Comparison of ENCODE assay signal across 21 cellular contexts in the genomic region with DNA sequence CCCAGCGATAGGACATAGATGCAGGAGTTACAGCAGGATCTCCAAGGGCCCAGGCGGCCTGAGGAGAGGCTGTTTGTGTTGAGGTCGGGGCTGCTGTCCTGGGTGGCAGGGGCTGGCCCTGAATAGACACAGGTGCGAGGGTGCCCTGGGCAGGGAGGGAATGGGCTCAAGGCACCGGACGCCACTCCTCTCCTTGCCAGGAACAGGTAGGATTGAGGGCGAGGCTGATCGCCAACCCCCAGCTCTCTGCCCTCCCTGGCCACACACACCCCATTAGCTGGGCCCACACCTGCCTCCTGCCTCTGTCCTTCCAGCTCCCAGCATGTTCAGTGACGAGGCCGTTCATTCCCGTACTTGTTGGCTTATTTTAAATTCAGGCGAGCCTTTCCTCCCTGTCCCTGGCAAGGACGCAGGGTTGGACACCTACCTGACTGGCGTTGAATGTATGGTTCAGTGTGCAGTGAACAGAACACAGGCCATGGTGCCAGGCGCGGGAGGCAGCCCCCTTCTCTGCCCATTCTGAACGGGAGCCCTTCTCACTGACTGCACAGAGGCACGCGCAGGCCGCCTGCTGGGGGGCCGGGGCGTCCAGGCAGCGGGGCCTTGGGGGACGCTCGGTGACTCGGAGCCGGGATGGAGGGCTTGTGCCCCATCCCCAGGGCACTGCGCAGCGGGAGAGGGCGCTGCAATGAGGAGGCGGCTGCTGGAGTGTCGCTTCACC. TPM values are rescaled to one million over a fixed set of nuclear protein-coding genes. Genes with fewer than 3 reads are reported as not detected.
DNase-seq lines count a peak whose midpoint lies in the region; ATAC-seq, FAIRE-seq and TF ChIP-seq lines count a peak whose summit lies in the region.
"Had no signal": no experiment of that assay in that cellular context is flagged by ENCODE, and none has a peak within 500 bp of the region (broad histone marks: within the 10 kb centered on the region; RNA-seq: fewer than 3 reads in every experiment).

No MANE protein-coding gene starts in this region.

- H3K27me3 Mint-ChIP-seq in MCF 10A (ENCODE audit: insufficient read depth, unreplicated experiment) (peaks cover 11% of the 10 kb centered on the region), natural killer cell (ENCODE audit: low read depth in 2 of 2) (peaks cover 0 to 3% of the 10 kb centered on the region in 2 donors)

- BruUV-seq in MCF 10A (replicated peaks; lab: Mats Ljungman, UMichigan): no TSS peak

- H3K27ac ChIP-seq in breast epithelium (peak overlapping the region in 1 of 2 donors; percentile 89), caudate nucleus (ENCODE audit: low read depth, low read length) (peak overlapping the region; percentile 80), stomach (no peak overlapping the region)
- H3K27ac ChIP-seq: C4-2B, esophagus muscularis mucosa, gastrocnemius medialis had no signal

- no peak for TF ChIP-seq EP300 in stomach (IDR thresholded peaks at IDR 0.05)

- ATAC-seq in natural killer cell (no peak), GM21825 (IDR thresholded peaks at IDR 0.05; ENCODE audit: unreplicated experiment) (no peak), GM19328 (IDR thresholded peaks at IDR 0.05; ENCODE audit: unreplicated experiment) (no peak)
- ATAC-seq: gastrocnemius medialis had no signal

- H3K4me1 ChIP-seq in breast epithelium (peaks cover 5 to 7% of the 10 kb centered on the region in 2 donors), stomach (peaks cover 7 to 29% (median 26%) of the 10 kb centered on the region in 4 donors)
- H3K4me1 ChIP-seq: gastrocnemius medialis had no signal

- TF ChIP-seq CTCF in breast epithelium (IDR thresholded peaks at IDR 0.05) (no peak), MCF 10A (IDR thresholded peaks at IDR 0.05; ENCODE audit: unreplicated experiment) (no peak), natural killer cell (IDR thresholded peaks at IDR 0.05) (no peak), stomach (IDR thresholded peaks at IDR 0.05) (no peak)

- H3K36me3 Mint-ChIP-seq in MCF 10A (ENCODE audit: insufficient read depth, unreplicated experiment) (no peaks in the 10 kb centered on the region), natural killer cell (no peaks in the 10 kb centered on the region)
- H3K36me3 Mint-ChIP-seq: mesothelial cell of epicardium had no signal

- POLR2A ChIA-PET in MCF 10A (lab: Yijun Ruan, JAX): interaction anchor here (0.6 kb wide), 1 partner anchor 963 kb away, joined by 3 read pairs; no protein-coding TSS in a partner anchor

- H3K9me3 ChIP-seq in breast epithelium (no peaks in the 10 kb centered on the region), stomach (no peaks in the 10 kb centered on the region)
- H3K9me3 ChIP-seq: esophagus muscularis mucosa, gastrocnemius medialis had no signal

- H3K9me3 Mint-ChIP-seq in MCF 10A (ENCODE audit: unreplicated experiment): no peaks in the 10 kb centered on the region
- no peaks in the 10 kb centered on the region for H3K9me3 Mint-ChIP-seq in natural killer cell
- H3K9me3 Mint-ChIP-seq: HFFc6, mesothelial cell of epicardium, nephron progenitor cell had no signal

- H3K4me3 ChIP-seq in breast epithelium (no peak overlapping the region), stomach (no peak overlapping the region)
- H3K4me3 ChIP-seq: esophagus muscularis mucosa, gastrocnemius medialis had no signal

- peak; percentile 15 to 20 for DNase-seq in breast epithelium (ENCODE audit: low spot score in 2 of 2)
- no peak for DNase-seq in MCF 10A (ENCODE audit: unreplicated experiment)
- DNase-seq in caudate nucleus (lab: John Stamatoyannopoulos, UW): peak in 1 of 61 donors; percentile 24
- DNase-seq in natural killer cell: peak; percentile 9
- DNase-seq in stomach: peak; percentile 19
- DNase-seq in HTR-8/SVneo (ENCODE audit: insufficient read length, low spot score): no peak
- DNase-seq: ACHN; activated CD4-positive, CD25-positive, alpha-beta regulatory T cell treated with anti-CD3 and anti-CD28 coated beads, Interleukin-2, amount 50 U/mL, for 72 hours; effector CD4-positive, alpha-beta T cell; gastrocnemius medialis; GDM1; HFFc6; MM.1S; NCI-H526 treated with DMSO at 0.1 percent for 48 hours had no signal

- TF ChIP-seq POLR2A in breast epithelium (IDR thresholded peaks at IDR 0.05) (no peak), stomach (IDR thresholded peaks at IDR 0.05) (no peak)

- no peak overlapping the region for H3K4me3 Mint-ChIP-seq in MCF 10A (ENCODE audit: unreplicated experiment)
- no peak overlapping the region for H3K4me3 Mint-ChIP-seq in natural killer cell
- H3K4me3 Mint-ChIP-seq: HFFc6, mesothelial cell of epicardium, nephron progenitor cell had no signal

- WGBS in stomach, 5 donors: 70 to 86% (median 81%) methylated on average over 22 to 32 of the region's 32 CpGs

- H3K36me3 ChIP-seq in breast epithelium: no peaks in the 10 kb centered on the region
- H3K36me3 ChIP-seq in stomach: no peaks in the 10 kb centered on the region
- H3K36me3 ChIP-seq: esophagus muscularis mucosa, gastrocnemius medialis had no signal

- intact Hi-C loops in breast epithelium (cut with DNase I; ENCODE audit: low total_unique reads): no loop called here
- intact Hi-C loops in MCF 10A (cut with micrococcal nuclease): no loop called here
- intact Hi-C loops in natural killer cell (cut with micrococcal nuclease): no loop called here
- intact Hi-C loops in stomach (cut with DNase I; ENCODE audit: low total_unique reads): no loop called here

- CTCF ChIA-PET in MCF 10A (lab: Yijun Ruan, JAX): interaction anchor here (0.6 to 0.7 kb wide), 2 partner anchors 15 to 1827 kb away, joined by 3 to 4 read pairs; no protein-coding TSS in a partner anchor

- no peak for FAIRE-seq in HTR-8/SVneo (lab: Jason Lieb, UNC)

- H3K27me3 ChIP-seq in breast epithelium: no peaks in the 10 kb centered on the region
- peaks cover 0 to 44% (median 0%) of the 10 kb centered on the region in 3 donors for H3K27me3 ChIP-seq in stomach
- H3K27me3 ChIP-seq: gastrocnemius medialis had no signal

- H3K27ac Mint-ChIP-seq in MCF 10A (ENCODE audit: low read depth, unreplicated experiment) (no peak overlapping the region), natural killer cell (no peak overlapping the region)
- H3K27ac Mint-ChIP-seq: HFFc6, mesothelial cell of epicardium had no signal

- H3K4me1 Mint-ChIP-seq in MCF 10A (ENCODE audit: insufficient read depth, unreplicated experiment) (no peaks in the 10 kb centered on the region), natural killer cell (peaks cover 0 to 5% of the 10 kb centered on the region in 2 donors)

RNA-seq across cellular contexts. Expression of gene SNED1, which starts 41.3 kb away (rescaled TPM):
- total RNA-seq in breast epithelium (10 to 100 TPM; 27.1 to 46.9 (median 35.2) TPM), MCF 10A (2022) (18.0 and 22.0 TPM in 2 replicates), natural killer cell (1 to 10 TPM in 2 of 3 donors, under 1 TPM in 1; 0.97 to 4.9 (median 2.5) TPM), stomach (100 to 1,000 TPM in 1 of 5 donors, 10 to 100 TPM in 4; 11.4 to 106 (median 22.7) TPM)
- 1 to 10 TPM; 2.0 to 2.7 (median 2.3) TPM for polyA plus RNA-seq in stomach

RNA-seq across cellular contexts. Expression of gene CROCC2, which starts 51.0 kb away (rescaled TPM):
- total RNA-seq in breast epithelium (under 1 TPM in 1 of 3 donors, not detected in 2; 0.33 TPM), MCF 10A (2022) (not detected in 2 replicates), natural killer cell (under 1 TPM in 1 of 3 donors, not detected in 2; 0.14 TPM), stomach (1 to 10 TPM in 1 of 5 donors, not detected in 4; 4.9 TPM)
- polyA plus RNA-seq in stomach: under 1 TPM in 1 of 3 donors, not detected in 2; 0.03 TPM
- total RNA-seq: esophagus muscularis mucosa, HFFc6, kidney epithelial cell had no signal

Comparison
In these comparisons a context has a peak if more than half of its experiments do, and no peak if none do; other contexts are left out.
1. DNase-seq: peak in breast epithelium (2 of 2), natural killer cell (single experiment) and stomach (single experiment); none in MCF 10A (single experiment) and HTR-8/SVneo (single experiment).